Comparison of ENCODE assay signal across 8 cellular contexts in genomic region chr16:85613609-85614337, GRCh38.
DNase-seq lines count a peak whose midpoint lies in the region; ATAC-seq and TF ChIP-seq lines count a peak whose summit lies in the region.

No MANE protein-coding gene starts in this region.

- DNase-seq in DMS53 (lab: John Stamatoyannopoulos, UW) (peak; percentile 72), DMS53 treated with DMSO at 0.1 percent for 48 hours (lab: John Stamatoyannopoulos, UW; ENCODE audit: unreplicated experiment) (no peak), NAMALWA (ENCODE audit: low spot score) (peak; percentile 57), fibroblast of pulmonary artery (ENCODE audit: low read depth) (no peak)
- no peak for DNase-seq in stimulated activated naive CD4-positive, alpha-beta T cell treated with Interleukin-2 at 50 U/mL for 16 hours (lab: John Stamatoyannopoulos, UW)

- no peak for ATAC-seq in GM18909 (IDR thresholded peaks at IDR 0.05; ENCODE audit: poor library complexity, unreplicated experiment)

- H3K4me1 ChIP-seq in neuron (ENCODE audit: insufficient read depth, low read length), result peaks cover 61% of the 10 kb centered on the region

- H3K36me3 ChIP-seq in neuron (ENCODE audit: insufficient read depth, low read length), result peaks cover 4% of the 10 kb centered on the region

- no peak for TF ChIP-seq CTCF in VCaP (conservative IDR thresholded peaks at IDR 0.05)
- TF ChIP-seq CTCF in fibroblast of pulmonary artery (IDR thresholded peaks at IDR 0.05; ENCODE audit: low read length, missing control alignments), result no peak

- H3K9me3 ChIP-seq in neuron (ENCODE audit: low read length), result no peaks in the 10 kb centered on the region

- H3K27ac ChIP-seq in VCaP, result peak overlapping the region; percentile 85

- no peak overlapping the region for H2AFZ ChIP-seq in neuron (ENCODE audit: low read depth, low read length)

- H3K27me3 ChIP-seq in neuron (ENCODE audit: insufficient read depth, low read length), result no peaks in the 10 kb centered on the region

- peak overlapping the region; percentile 49 for H3K4me3 ChIP-seq in fibroblast of pulmonary artery (replicated peaks; ENCODE audit: low read depth, low read length)
- peak overlapping the region; percentile 57 for H3K4me3 ChIP-seq in neuron (ENCODE audit: low read length)

Comparison
In these comparisons a context has a peak if more than half of its experiments do, and no peak if none do; other contexts are left out.
1. DNase-seq: peak in DMS53 (single experiment) and NAMALWA (single experiment); none in DMS53 treated with DMSO at 0.1 percent for 48 hours (single experiment), fibroblast of pulmonary artery (single experiment) and stimulated activated naive CD4-positive, alpha-beta T cell treated with Interleukin-2 at 50 U/mL for 16 hours (single experiment).